In genomic region chr15:79872358-79873017, GRCh38 we compare ENCODE assay signal across 9 cellular contexts. TPM values are rescaled to one million over a fixed set of nuclear protein-coding genes. Genes with fewer than 3 reads are reported as not detected.
DNase-seq lines count a peak whose midpoint lies in the region; ATAC-seq and TF ChIP-seq lines count a peak whose summit lies in the region.
"Had no signal": no experiment of that assay in that cellular context is flagged by ENCODE, and none has a peak within 500 bp of the region (broad histone marks: within the 10 kb centered on the region; RNA-seq: fewer than 3 reads in every experiment).

No MANE protein-coding gene starts in this region.

- peak; percentile 69 for ATAC-seq in activated CD4-positive, alpha-beta T cell treated with anti-CD3 and anti-CD28 coated beads for 36 hours
- ATAC-seq in HG03095 (IDR thresholded peaks at IDR 0.05; ENCODE audit: unreplicated experiment) (no peak), GM19395 (IDR thresholded peaks at IDR 0.05; ENCODE audit: unreplicated experiment) (no peak)

- POLR2A ChIA-PET in activated CD4-positive, alpha-beta T cell treated with anti-CD3 and anti-CD28 coated beads for 36 hours (lab: Charles Lee) = no interaction called here

- H3K27ac Mint-ChIP-seq in activated CD4-positive, alpha-beta T cell treated with anti-CD3 and anti-CD28 coated beads for 36 hours = no peak overlapping the region

- peaks cover 67% of the 10 kb centered on the region for H3K36me3 Mint-ChIP-seq in activated CD4-positive, alpha-beta T cell treated with anti-CD3 and anti-CD28 coated beads for 36 hours (ENCODE audit: low read depth)

- peak; percentile 43 for DNase-seq in activated CD4-positive, alpha-beta T cell treated with anti-CD3 and anti-CD28 coated beads for 36 hours
- no peak for DNase-seq in activated CD4-positive, alpha-beta T cell treated with anti-CD3 and anti-CD28 coated beads for 48 hours
- DNase-seq in SIG-M5 treated with dmso at 0.1 percent for 504 hours (lab: John Stamatoyannopoulos, UW; ENCODE audit: unreplicated experiment) (peak; percentile 56), caudate nucleus (lab: John Stamatoyannopoulos, UW) (peak in 2 of 61 donors; percentile 3 to 5), retinal pigment epithelial cell (ENCODE audit: low read depth) (peak; percentile 38), coronary artery (ENCODE audit: low spot score) (no peak)

- peaks cover 17% of the 10 kb centered on the region for H3K9me3 Mint-ChIP-seq in activated CD4-positive, alpha-beta T cell treated with anti-CD3 and anti-CD28 coated beads for 36 hours (ENCODE audit: low read depth)

- no peaks in the 10 kb centered on the region for H3K27me3 Mint-ChIP-seq in activated CD4-positive, alpha-beta T cell treated with anti-CD3 and anti-CD28 coated beads for 36 hours

- H3K4me3 Mint-ChIP-seq in activated CD4-positive, alpha-beta T cell treated with anti-CD3 and anti-CD28 coated beads for 36 hours = no peak overlapping the region

- intact Hi-C loops in activated CD4-positive, alpha-beta T cell treated with anti-CD3 and anti-CD28 coated beads for 36 hours (cut with DNase I, micrococcal nuclease) = no loop called here

- no peak overlapping the region for H3K4me3 ChIP-seq in retinal pigment epithelial cell (ENCODE audit: low read length)
- H3K4me3 ChIP-seq in coronary artery = no peak overlapping the region

- TF ChIP-seq CTCF in retinal pigment epithelial cell (conservative IDR thresholded peaks at IDR 0.05; ENCODE audit: low read depth, low read length) (no peak), coronary artery (IDR thresholded peaks at IDR 0.05) (no peak)

- peaks cover 23% of the 10 kb centered on the region for H3K4me1 Mint-ChIP-seq in activated CD4-positive, alpha-beta T cell treated with anti-CD3 and anti-CD28 coated beads for 36 hours

- peak overlapping the region; percentile 29 for H3K27ac ChIP-seq in caudate nucleus (ENCODE audit: low read depth, low read length)
- H3K27ac ChIP-seq in coronary artery = no peak overlapping the region
- H3K27ac ChIP-seq: RWPE1 had no signal

- CTCF ChIA-PET in activated CD4-positive, alpha-beta T cell treated with anti-CD3 and anti-CD28 coated beads for 36 hours (lab: Charles Lee) = interaction anchor here (0.5 to 1.9 kb wide), 3 partner anchors 18 to 82 kb away, joined by 3 to 12 read pairs (median 3); partner anchors contain the start of gene MTHFS

RNA-seq across cellular contexts. Expression of gene MTHFS, which starts 24.3 kb away (rescaled TPM):
- 10 to 100 TPM; 36.1 to 48.5 TPM for total RNA-seq in activated CD4-positive, alpha-beta T cell treated with anti-CD3 and anti-CD28 coated beads for 36 hours

Comparison
In these comparisons a context has a peak if more than half of its experiments do, and no peak if none do; other contexts are left out.
1. DNase-seq: peak in activated CD4-positive, alpha-beta T cell treated with anti-CD3 and anti-CD28 coated beads for 36 hours (single experiment), SIG-M5 treated with dmso at 0.1 percent for 504 hours (single experiment) and retinal pigment epithelial cell (single experiment); none in activated CD4-positive, alpha-beta T cell treated with anti-CD3 and anti-CD28 coated beads for 48 hours (single experiment) and coronary artery (single experiment).